Comparison of ENCODE assay signal across 8 cellular contexts in genomic region chr12:43835656-43836454, GRCh38. TPM values are rescaled to one million over a fixed set of nuclear protein-coding genes. Genes with fewer than 3 reads are reported as not detected.
A peak's percentile ranks its signal among the peaks of the same experiment; 100 is the strongest.
DNase-seq lines count a peak whose midpoint lies in the region; ATAC-seq, FAIRE-seq and TF ChIP-seq lines count a peak whose summit lies in the region.

TSS of gene TMEM117 (plus strand) at chr12:43836081.

- TF ChIP-seq CTCF in colonic mucosa (IDR thresholded peaks at IDR 0.05) (no peak), HepG2 (CRISPR knock-in tag; IDR thresholded peaks at IDR 0.05) (no peak)

- H3K79me2 ChIP-seq in HepG2 (ENCODE audit: insufficient read depth, low read length) = no peaks in the 10 kb centered on the region

- TF ChIP-seq POLR2A in HepG2 (IDR thresholded peaks at IDR 0.05; ENCODE audit: insufficient read depth in 1 of 2, low read depth in 2 of 2, low read length in 2 of 2) = peak; percentile 42 to 54

- H3K4me2 ChIP-seq in HepG2 (ENCODE audit: low read depth, low read length) = peak within 1 kb of the TSS; percentile 85

- CTCF ChIA-PET in HepG2 (lab: Yijun Ruan, JAX; ENCODE audit: low intra/inter-chr PET ratio, low total read pairs) = no interaction called here

- peak; percentile 71 for ATAC-seq in HG02610 (IDR thresholded peaks at IDR 0.05; ENCODE audit: unreplicated experiment)
- ATAC-seq in HepG2 = peak; percentile 86

- H3K36me3 ChIP-seq in colonic mucosa (no peaks in the 10 kb centered on the region), HepG2 (replicated peaks in 1 of 2; ENCODE audit: control insufficient read depth in 1 of 2, insufficient read depth in 2 of 2, low read length in 2 of 2) (no peaks in the 10 kb centered on the region)

- H3K9ac ChIP-seq in colonic mucosa (ENCODE audit: low read depth in 2 of 2, low read length in 2 of 2) = peak within 1 kb of the TSS; percentile 63 to 89
- peak within 1 kb of the TSS; percentile 84 for H3K9ac ChIP-seq in HepG2 (ENCODE audit: insufficient read depth, low read depth, low read length)

- peak within 1 kb of the TSS; percentile 90 for H3K27ac ChIP-seq in colonic mucosa
- H3K27ac ChIP-seq in HepG2 (ENCODE audit: extremely low read length, insufficient read depth, low read length) = peak within 1 kb of the TSS; percentile 83

- no peaks in the 10 kb centered on the region for H4K20me1 ChIP-seq in HepG2 (ENCODE audit: insufficient read depth, low read length)

- FAIRE-seq in HepG2 (lab: Jason Lieb, UNC) = no peak

- TF ChIP-seq RAD21 in HepG2 (CRISPR knock-in tag; IDR thresholded peaks at IDR 0.05) = peak; percentile 32

- H3K27me3 ChIP-seq in colonic mucosa (no peaks in the 10 kb centered on the region), HepG2 (ENCODE audit: control insufficient read depth in 1 of 2, insufficient read depth in 2 of 2, low read length in 2 of 2) (no peaks in the 10 kb centered on the region)

- no peaks in the 10 kb centered on the region for H3K4me1 ChIP-seq in colonic mucosa
- peaks cover 44% of the 10 kb centered on the region for H3K4me1 ChIP-seq in HepG2 (ENCODE audit: insufficient read depth, low read length)

- no peaks in the 10 kb centered on the region for H3K9me3 ChIP-seq in colonic mucosa
- H3K9me3 ChIP-seq in HepG2 (ENCODE audit: low read length) = no peaks in the 10 kb centered on the region

- POLR2A ChIA-PET in HepG2 (lab: Yijun Ruan, JAX) = interaction anchor here (0.8 to 2.8 kb wide), 3 partner anchors 19 to 30 kb away, joined by 3 to 17 read pairs (median 4); partner anchors contain the start of gene TWF1

- peak within 1 kb of the TSS; percentile 73 for H3K4me3 ChIP-seq in colonic mucosa
- peak within 1 kb of the TSS; percentile 75 to 86 (median 76) for H3K4me3 ChIP-seq in HepG2 (replicated peaks in 1 of 3; ENCODE audit: insufficient read depth in 1 of 3, low read depth in 2 of 3, low read length in 3 of 3)

- TF ChIP-seq EP300 in HepG2 (IDR thresholded peaks at IDR 0.05; ENCODE audit: low read depth in 2 of 2, low read length in 2 of 2) (no peak), HepG2 (CRISPR knock-in tag; IDR thresholded peaks at IDR 0.05; ENCODE audit: borderline replicate concordance) (no peak; the same call in 1 of the 2 replicates)

- in situ Hi-C loops in HepG2 (cut with HindIII; ENCODE audit: extremely low pct_ligation_motif_present, low pct_unique_long_range_greater_than_20kb) = no loop called here

- WGBS in HepG2 (ENCODE audit: low lambda C conversion rate) = 1% methylated on average over 41 of the region's 101 CpGs

- peak within 1 kb of the TSS; percentile 55 for H2AFZ ChIP-seq in HepG2 (ENCODE audit: low read length)

- peak; percentile 6 for DNase-seq in DMS153 treated with DMSO at 0.1 percent for 48 hours (lab: John Stamatoyannopoulos, UW; ENCODE audit: unreplicated experiment)
- DNase-seq in DMS153 (lab: John Stamatoyannopoulos, UW) = no peak
- peak; percentile 62 for DNase-seq in NCI-H1105 treated with DMSO at 0.1 percent for 48 hours (lab: John Stamatoyannopoulos, UW)
- peak; percentile 62 for DNase-seq in activated CD4-positive, alpha-beta T cell treated with anti-CD3 and anti-CD28 coated beads for 48 hours
- DNase-seq in colonic mucosa = peak; percentile 67
- DNase-seq in HepG2 (ENCODE audit: low spot score) = peak; percentile 25
- DNase-seq in stimulated activated CD4-positive, alpha-beta T cell treated with anti-CD3 and anti-CD28 coated beads, Interleukin-4, amount 100 ng/mL, for 24 hours = peak; percentile 56

- no TSS peak for BruUV-seq in HepG2 (replicated peaks; lab: Mats Ljungman, UMichigan)

- intact Hi-C loops in colonic mucosa (cut with DNase I) = no loop called here
- intact Hi-C loops in HepG2 (cut with micrococcal nuclease; ENCODE audit: unreplicated experiment) = loop anchor here (1.0 to 2.0 kb wide), 4 partner anchors 31 to 77 kb away; partner anchors contain the start of genes IRAK4 and PUS7L

TF ChIP-seq in HepG2, 621 proteins besides CTCF, POLR2A, EP300 and RAD21 (continues in another document):
- TF ChIP-seq IKZF4 (CRISPR knock-in tag; IDR thresholded peaks at IDR 0.05; ENCODE audit: borderline replicate concordance, low read depth, not compliant biosample characterization) (no peak), ZNF12 (CRISPR knock-in tag; IDR thresholded peaks at IDR 0.05) (no peak), ZBTB10 (CRISPR knock-in tag; IDR thresholded peaks at IDR 0.05; ENCODE audit: borderline replicate concordance) (peak; percentile 21; the same call in 1 of the 2 replicates), KLF6 (CRISPR knock-in tag; IDR thresholded peaks at IDR 0.05) (no peak), GATAD1 (CRISPR knock-in tag; IDR thresholded peaks at IDR 0.05) (no peak), ZNF691 (CRISPR knock-in tag; IDR thresholded peaks at IDR 0.05; ENCODE audit: borderline replicate concordance, low read depth) (0 out of 2 replicates have a peak, but pooled peaks have one; percentile 51), MTERF4 (CRISPR knock-in tag; IDR thresholded peaks at IDR 0.05) (no peak), BRCA1 (CRISPR knock-in tag; IDR thresholded peaks at IDR 0.05) (no peak), ZSCAN29 (CRISPR knock-in tag; conservative IDR thresholded peaks at IDR 0.05) (0 out of 2 replicates have a peak, but pooled peaks have one; percentile 18), JUND (CRISPR knock-in tag; IDR thresholded peaks at IDR 0.05) (no peak; the same call in 1 of the 2 replicates), ZNF343 (CRISPR knock-in tag; IDR thresholded peaks at IDR 0.05) (no peak), ZNF557 (CRISPR knock-in tag; IDR thresholded peaks at IDR 0.05) (no peak), NR2C2 (CRISPR knock-in tag; IDR thresholded peaks at IDR 0.05; ENCODE audit: borderline replicate concordance) (peak; percentile 22; the same call in 1 of the 2 replicates)

RNA-seq across cellular contexts. Expression of gene TMEM117, which starts in this region (rescaled TPM):
- total RNA-seq in colonic mucosa = 1 to 10 TPM; 7.4 to 8.0 TPM
- 6.5 and 8.5 TPM in 2 replicates for total RNA-seq in HepG2 (2016; rRNA removed; fragmentation: Illumina TruSeq; extraction: Trizol)
- 1.9 and 2.8 TPM in 2 replicates for total RNA-seq in HepG2 (2016; cell fraction: cytosol; rRNA removed; fragmentation: Illumina TruSeq; extraction: Trizol; ENCODE audit: low read depth)
- 6.7 and 8.8 TPM in 2 replicates for total RNA-seq in HepG2 (2016; cell fraction: insoluble cytoplasmic fraction; rRNA removed; fragmentation: Illumina TruSeq; extraction: Trizol)
- 7.0 and 7.1 TPM in 2 replicates for total RNA-seq in HepG2 (2016; cell fraction: membrane; rRNA removed; fragmentation: Illumina TruSeq; extraction: Trizol)
- total RNA-seq in HepG2 (2016; cell fraction: nucleus; rRNA removed; fragmentation: Illumina TruSeq; extraction: Trizol) = 14.7 and 19.2 TPM in 2 replicates
- polyA plus RNA-seq in HepG2 (2011; rRNA removed) = 2.8 and 3.6 TPM in 2 replicates
- polyA plus RNA-seq in HepG2 (2011; cell fraction: cytosol; rRNA removed) = 1.8 and 3.4 TPM in 2 replicates
- polyA plus RNA-seq in HepG2 (2011; cell fraction: nucleus; rRNA removed) = 1.5 and 1.7 TPM in 2 replicates
- 3.4 and 3.7 TPM in 2 replicates for polyA plus RNA-seq in HepG2 (2012)
- polyA plus RNA-seq in HepG2 (2016; cell fraction: cytosol; fragmentation: Illumina TruSeq; extraction: Trizol; ENCODE audit: low read depth) = 1.5 and 2.8 TPM in 2 replicates
- polyA plus RNA-seq in HepG2 (2016; cell fraction: insoluble cytoplasmic fraction; fragmentation: Illumina TruSeq; extraction: Trizol; ENCODE audit: low read depth) = 5.9 and 7.3 TPM in 2 replicates
- polyA plus RNA-seq in HepG2 (2016; cell fraction: membrane; fragmentation: Illumina TruSeq; extraction: Trizol; ENCODE audit: low read depth) = 4.7 and 5.1 TPM in 2 replicates
- 6.2 and 6.8 TPM in 2 replicates for polyA plus RNA-seq in HepG2 (2016; cell fraction: nucleus; fragmentation: Illumina TruSeq; extraction: Trizol; ENCODE audit: insufficient read depth, low read depth)
- polyA minus RNA-seq in HepG2 (2011; rRNA and poly(A)+ RNA removed; ENCODE audit: low replicate concordance) = 2.4 and 2.6 TPM in 2 replicates
- 2.4 and 4.6 TPM in 2 replicates for polyA minus RNA-seq in HepG2 (2011; cell fraction: cytosol; rRNA and poly(A)+ RNA removed)
- 14.3 and 16.4 TPM in 2 replicates for polyA minus RNA-seq in HepG2 (2011; cell fraction: nucleus; rRNA and poly(A)+ RNA removed)
